Comparison of ENCODE assay signal across 20 cellular contexts in genomic region chr4:115279300-115279699, GRCh38.
A peak's percentile ranks its signal among the peaks of the same experiment; 100 is the strongest.
DNase-seq lines count a peak whose midpoint lies in the region; ATAC-seq and TF ChIP-seq lines count a peak whose summit lies in the region.
"Had no signal": no experiment of that assay in that cellular context is flagged by ENCODE, and none has a peak within 500 bp of the region (broad histone marks: within the 10 kb centered on the region; RNA-seq: fewer than 3 reads in every experiment).

No MANE protein-coding gene starts in this region.

- H3K9ac ChIP-seq in DND-41 (ENCODE audit: low read depth, low read length): no peak overlapping the region
- H3K9ac ChIP-seq: KMS-11 had no signal

- H4K20me1 ChIP-seq in DND-41 (ENCODE audit: insufficient read depth, low read length): no peaks in the 10 kb centered on the region

- H3K4me3 ChIP-seq in DND-41 (ENCODE audit: low read depth in 1 of 2, low read length in 2 of 2): no peak overlapping the region
- H3K4me3 ChIP-seq: adrenal gland, gastroesophageal sphincter had no signal

- H3K27me3 ChIP-seq in DND-41 (ENCODE audit: insufficient read depth, low read length, poor library complexity) (no peaks in the 10 kb centered on the region), foreskin keratinocyte (no peaks in the 10 kb centered on the region)
- H3K27me3 ChIP-seq: adrenal gland, gastroesophageal sphincter had no signal

- ATAC-seq in DND-41 (ENCODE audit: insufficient read depth, low read depth) (peak; percentile 65), foreskin keratinocyte (peak; percentile 100), esophagus mucosa (no peak), GM21515 (IDR thresholded peaks at IDR 0.05; ENCODE audit: unreplicated experiment) (no peak), GM21825 (IDR thresholded peaks at IDR 0.05; ENCODE audit: unreplicated experiment) (no peak)
- ATAC-seq: gastroesophageal sphincter had no signal

- H3K4me2 ChIP-seq in DND-41 (ENCODE audit: insufficient read depth, low read length): no peak overlapping the region
- H3K4me2 ChIP-seq: KMS-11 had no signal

- TF ChIP-seq CTCF in DND-41 (IDR thresholded peaks at IDR 0.05; ENCODE audit: borderline replicate concordance, extremely low read depth, low read length, poor library complexity, severe bottlenecking): no peak
- no peak for TF ChIP-seq CTCF in foreskin keratinocyte (conservative IDR thresholded peaks at IDR 0.05)

- no peaks in the 10 kb centered on the region for H3K79me2 ChIP-seq in DND-41 (ENCODE audit: insufficient read depth, low read length)

- H3K36me3 ChIP-seq in DND-41 (ENCODE audit: insufficient read depth, low read length): no peaks in the 10 kb centered on the region
- H3K36me3 ChIP-seq: adrenal gland, gastroesophageal sphincter had no signal

- DNase-seq in DND-41 (no peak), HPDE6-E6E7 (ENCODE audit: extremely low spot score) (peak; percentile 20), OCI-M1 (lab: John Stamatoyannopoulos, UW) (peak; percentile 11), foreskin keratinocyte (peak; percentile 86 to 94), NCI-H526 (lab: John Stamatoyannopoulos, UW) (no peak)
- DNase-seq: activated CD4-positive, alpha-beta T cell treated with anti-CD3 and anti-CD28 coated beads, Interleukin-2, amount 50 U/mL, for 48 hours; adrenal gland; DMS 273 treated with DMSO at 0.1 percent for 48 hours; HCEC 1CT; immature natural killer cell; NCI-H187 treated with DMSO at 0.1 percent for 48 hours; NCI-H774; nucleus accumbens; stimulated activated CD4-positive, alpha-beta T cell treated with anti-CD3 and anti-CD28 coated beads, Interleukin-2, amount 100 ng/mL, for 48 hours; trophoblast cell had no signal

- H3K9me3 ChIP-seq in DND-41 (ENCODE audit: insufficient read depth, low read length, severe bottlenecking): no peaks in the 10 kb centered on the region
- H3K9me3 ChIP-seq: adrenal gland, gastroesophageal sphincter had no signal

- H3K4me1 ChIP-seq in DND-41 (ENCODE audit: insufficient read depth, low read length): peaks cover 29% of the 10 kb centered on the region
- peaks cover 6% of the 10 kb centered on the region for H3K4me1 ChIP-seq in foreskin keratinocyte
- H3K4me1 ChIP-seq: adrenal gland, gastroesophageal sphincter had no signal

- H3K27ac ChIP-seq in DND-41 (ENCODE audit: low read length) (peak overlapping the region; percentile 50), foreskin keratinocyte (no peak overlapping the region)
- H3K27ac ChIP-seq: adrenal gland, gastroesophageal sphincter, KMS-11 had no signal

- H2AFZ ChIP-seq in DND-41 (ENCODE audit: low read depth, low read length): peak overlapping the region; percentile 61

Comparison
In these comparisons a context has a peak if more than half of its experiments do, and no peak if none do; other contexts are left out.
1. ATAC-seq: peak in DND-41 (single experiment) and foreskin keratinocyte (single experiment); none in esophagus mucosa (single experiment), GM21515 (single experiment) and GM21825 (single experiment).
2. DNase-seq: peak in HPDE6-E6E7 (single experiment), OCI-M1 (single experiment) and foreskin keratinocyte (2 of 2); none in DND-41 (single experiment) and NCI-H526 (0 of 2).